ENCODE assay signal across 8 cellular contexts in genomic region chr12:121668750-121669524, GRCh38. TPM values are rescaled to one million over a fixed set of nuclear protein-coding genes. Genes with fewer than 3 reads are reported as not detected.
DNase-seq lines count a peak whose midpoint lies in the region; ATAC-seq and TF ChIP-seq lines count a peak whose summit lies in the region.

No MANE protein-coding gene starts in this region.

- TF ChIP-seq EP300 in neural cell (conservative IDR thresholded peaks at IDR 0.05; ENCODE audit: poor library complexity, severe bottlenecking) = no peak

- no peaks in the 10 kb centered on the region for H3K36me3 ChIP-seq in BJ (ENCODE audit: control insufficient read depth, insufficient read depth, low read length)
- no peaks in the 10 kb centered on the region for H3K36me3 ChIP-seq in neural cell (ENCODE audit: insufficient read depth, low read length)

- H3K27me3 ChIP-seq in BJ (ENCODE audit: control insufficient read depth, insufficient read depth, low read length) = no peaks in the 10 kb centered on the region
- no peaks in the 10 kb centered on the region for H3K27me3 ChIP-seq in neural cell (ENCODE audit: insufficient read depth, low read depth, low read length)

- H3K79me2 ChIP-seq in neural cell (replicated peaks; ENCODE audit: insufficient read depth, low read length) = no peaks in the 10 kb centered on the region

- H3K27me3 Mint-ChIP-seq in HFFc6 (ENCODE audit: insufficient read depth) (peaks cover 6% of the 10 kb centered on the region), WTC11 (ENCODE audit: low read depth) (no peaks in the 10 kb centered on the region; the same call in 1 of the 2 replicates), chondrocyte (ENCODE audit: low read depth) (no peaks in the 10 kb centered on the region)

- peak; percentile 55 for TF ChIP-seq RAD21 in neural cell (conservative IDR thresholded peaks at IDR 0.05)

- H3K9me2 ChIP-seq in neural cell (ENCODE audit: insufficient read depth, low read length) = no peaks in the 10 kb centered on the region

- no peaks in the 10 kb centered on the region for H3F3A ChIP-seq in neural cell (ENCODE audit: insufficient read depth, low read length, poor library complexity, severe bottlenecking)

- no peaks in the 10 kb centered on the region for H4K20me1 ChIP-seq in neural cell (ENCODE audit: insufficient read depth)

- H3K4me2 ChIP-seq in neural cell (ENCODE audit: low read length) = no peak overlapping the region

- no peak overlapping the region for H3K27ac ChIP-seq in neural cell (ENCODE audit: low read length)

- H3K9ac ChIP-seq in neural cell (ENCODE audit: low read length) = no peak overlapping the region

- no peak overlapping the region for H3K4me3 ChIP-seq in BJ (ENCODE audit: low read depth, low read length)
- no peak overlapping the region for H3K4me3 ChIP-seq in neural cell (ENCODE audit: low read length)

- H3K4me3 Mint-ChIP-seq in HFFc6 (no peak overlapping the region), WTC11 (no peak overlapping the region), chondrocyte (ENCODE audit: unreplicated experiment) (no peak overlapping the region)

- POLR2A ChIA-PET in BJ (lab: Charles Lee) = no interaction called here
- POLR2A ChIA-PET in WTC11 (lab: Charles Lee) = interaction anchor here (0.5 to 1.5 kb wide), 6 partner anchors 33 to 173 kb away, joined by 3 to 7 read pairs (median 4); no protein-coding TSS in a partner anchor

- peak; percentile 38 for ATAC-seq in WTC11
- ATAC-seq in GM18519 (IDR thresholded peaks at IDR 0.05; ENCODE audit: low FRiP score, unreplicated experiment) = no peak

- H3K4me1 Mint-ChIP-seq in HFFc6 (ENCODE audit: low read depth) (peaks cover 16% of the 10 kb centered on the region), WTC11 (peaks cover 34% of the 10 kb centered on the region), chondrocyte (ENCODE audit: low read depth) (peaks cover 6% of the 10 kb centered on the region)

- H3K9me3 Mint-ChIP-seq in HFFc6 (no peaks in the 10 kb centered on the region), WTC11 (no peaks in the 10 kb centered on the region; the same call in 1 of the 2 replicates), chondrocyte (ENCODE audit: low read depth) (no peaks in the 10 kb centered on the region)

- no peak overlapping the region for H2AFZ ChIP-seq in neural cell (ENCODE audit: low read depth, low read length)

- CTCF ChIA-PET in BJ (lab: Yijun Ruan, JAX) = interaction anchor here (0.6 to 7.1 kb wide), 27 partner anchors 10 to 232 kb away, joined by 3 to 89 read pairs (median 4); no protein-coding TSS in a partner anchor
- CTCF ChIA-PET in WTC11 (lab: Charles Lee) = interaction anchor here (0.6 to 4.2 kb wide), 39 partner anchors 10 to 317 kb away, joined by 3 to 77 read pairs (median 5); partner anchors contain the start of genes ANAPC5, KDM2B and ORAI1

- in situ Hi-C loops in G401 (cut with HindIII; ENCODE audit: low sequenced_read_pairs) = no loop called here

- H3K36me3 Mint-ChIP-seq in HFFc6 (ENCODE audit: low read depth) = no peaks in the 10 kb centered on the region
- H3K36me3 Mint-ChIP-seq in WTC11 = peaks cover 5% of the 10 kb centered on the region; the same call in 1 of the 2 replicates
- no peaks in the 10 kb centered on the region for H3K36me3 Mint-ChIP-seq in chondrocyte (ENCODE audit: low read depth)

- DNase-seq in BJ (ENCODE audit: low read depth) = no peak
- DNase-seq in HFFc6 = no peak
- peak; percentile 83 for DNase-seq in WTC11 (ENCODE audit: low spot score)
- DNase-seq in chondrocyte (ENCODE audit: low spot score) = no peak
- no peak for DNase-seq in A172 (ENCODE audit: low spot score)
- DNase-seq in G401 (ENCODE audit: low spot score) = no peak

- H3K27ac Mint-ChIP-seq in HFFc6 = no peak overlapping the region
- peak overlapping the region; percentile 53; the same call in 1 of the 2 replicates for H3K27ac Mint-ChIP-seq in WTC11
- H3K27ac Mint-ChIP-seq in chondrocyte (ENCODE audit: unreplicated experiment) = no peak overlapping the region

- H3K9me3 ChIP-seq in neural cell (ENCODE audit: low read length) = no peaks in the 10 kb centered on the region

- TF ChIP-seq CTCF in BJ (IDR thresholded peaks at IDR 0.05; ENCODE audit: insufficient read depth, low read depth, low read length) = peak; percentile 70
- TF ChIP-seq CTCF in HFFc6 (IDR thresholded peaks at IDR 0.05) = peak; percentile 86
- TF ChIP-seq CTCF in WTC11 (IDR thresholded peaks at IDR 0.05) = no peak
- peak; percentile 80 for TF ChIP-seq CTCF in chondrocyte (IDR thresholded peaks at IDR 0.05)
- TF ChIP-seq CTCF in neural cell (IDR thresholded peaks at IDR 0.05; ENCODE audit: poor library complexity, severe bottlenecking) = peak; percentile 55

TF ChIP-seq in WTC11, 78 proteins besides CTCF, POLR2A, EP300 and RAD21:
- TF ChIP-seq ZSCAN18 (CRISPR knock-in tag; IDR thresholded peaks at IDR 0.05) (no peak), ZNF263 (CRISPR knock-in tag; IDR thresholded peaks at IDR 0.05; ENCODE audit: low read depth) (peak; percentile 45; the same call in 1 of the 2 replicates)

TF ChIP-seq in neural cell, 6 proteins besides CTCF, POLR2A, EP300 and RAD21:
- TF ChIP-seq TAF1 (IDR thresholded peaks at IDR 0.05; ENCODE audit: low read depth) (no peak), SMC3 (conservative IDR thresholded peaks at IDR 0.05; ENCODE audit: poor library complexity) (peak; percentile 49)

RNA-seq across cellular contexts. Expression of gene MORN3, which starts 0.5 kb away (rescaled TPM):
- polyA plus RNA-seq in BJ (2011; rRNA removed) (0.28 and 0.39 TPM in 2 replicates), neural cell (1.1 and 3.4 TPM in 2 replicates)
- 0.33 TPM in 1 of 2 replicates, not detected in the other for polyA minus RNA-seq in BJ (2011; rRNA and poly(A)+ RNA removed)
- under 1 TPM in 5 of 6 experiments, not detected in 1; 0.14 to 0.40 (median 0.23) TPM for total RNA-seq in HFFc6 (2021; fragmentation: NEBNext Ultra II Directional; extraction: Animal tissue kit (Norgen Biotek cat#: 25700))
- total RNA-seq in WTC11 (2021) (0.37 to 0.80 TPM (median 0.50 TPM) in 3 replicates), chondrocyte (0.10 to 0.44 TPM (median 0.15 TPM) in 3 replicates)
- polyA minus RNA-seq in neural cell = 0.49 and 0.58 TPM in 2 replicates
- 0.02 and 1.5 TPM in 2 replicates for total RNA-seq in A172 (2014; rRNA removed; shearing (Covaris generic))
- 0.41 and 0.80 TPM in 2 replicates for total RNA-seq in G401 (2014; rRNA removed; shearing (Covaris generic))

RNA-seq across cellular contexts. Expression of gene ORAI1, which starts 42.6 kb away (rescaled TPM):
- polyA plus RNA-seq in BJ (2011; rRNA removed) (20.3 and 28.3 TPM in 2 replicates), neural cell (0.78 and 5.2 TPM in 2 replicates)
- polyA minus RNA-seq in BJ (2011; rRNA and poly(A)+ RNA removed) = 20.6 and 20.8 TPM in 2 replicates
- 10 to 100 TPM; 18.5 to 25.7 (median 22.0) TPM for total RNA-seq in HFFc6 (2021; fragmentation: NEBNext Ultra II Directional; extraction: Animal tissue kit (Norgen Biotek cat#: 25700))
- total RNA-seq in WTC11 (2021) (27.7 to 28.9 TPM (median 28.6 TPM) in 3 replicates), chondrocyte (6.0 to 9.3 TPM (median 8.9 TPM) in 3 replicates)
- polyA minus RNA-seq in neural cell = 0.97 and 1.6 TPM in 2 replicates
- total RNA-seq in A172 (2014; rRNA removed; shearing (Covaris generic)) = 10.4 and 13.2 TPM in 2 replicates
- 22.3 and 27.4 TPM in 2 replicates for total RNA-seq in G401 (2014; rRNA removed; shearing (Covaris generic))

RNA-seq across cellular contexts. Expression of gene TMEM120B, which starts 43.6 kb away (rescaled TPM):
- 7.3 and 11.4 TPM in 2 replicates for polyA plus RNA-seq in BJ (2011; rRNA removed)
- polyA minus RNA-seq in BJ (2011; rRNA and poly(A)+ RNA removed) = 12.1 and 14.9 TPM in 2 replicates
- 10 to 100 TPM in 5 of 6 experiments, 1 to 10 TPM in 1; 9.7 to 13.8 (median 12.6) TPM for total RNA-seq in HFFc6 (2021; fragmentation: NEBNext Ultra II Directional; extraction: Animal tissue kit (Norgen Biotek cat#: 25700))
- 30.7 to 36.9 TPM (median 33.6 TPM) in 3 replicates for total RNA-seq in WTC11 (2021)
- 15.3 to 16.6 TPM (median 15.6 TPM) in 3 replicates for total RNA-seq in chondrocyte
- polyA plus RNA-seq in neural cell = 9.5 and 9.8 TPM in 2 replicates
- polyA minus RNA-seq in neural cell = 8.5 TPM in 2 replicates
- 4.6 and 5.5 TPM in 2 replicates for total RNA-seq in A172 (2014; rRNA removed; shearing (Covaris generic))
- 22.6 and 27.9 TPM in 2 replicates for total RNA-seq in G401 (2014; rRNA removed; shearing (Covaris generic))
